In genomic region chr2:168186452-168186851, GRCh38 we compare ENCODE assay signal across 17 cellular contexts.
DNase-seq lines count a peak whose midpoint lies in the region; TF ChIP-seq lines count a peak whose summit lies in the region.
"Had no signal": no experiment of that assay in that cellular context is flagged by ENCODE, and none has a peak within 500 bp of the region (broad histone marks: within the 10 kb centered on the region; RNA-seq: fewer than 3 reads in every experiment).

No MANE protein-coding gene starts in this region.

- POLR2A ChIA-PET in PC-9 (lab: Charles Lee; ENCODE audit: unreplicated experiment): no interaction called here

- TF ChIP-seq CTCF in CD14-positive monocyte (IDR thresholded peaks at IDR 0.05) (no peak), PC-9 (conservative IDR thresholded peaks at IDR 0.05) (no peak), nephron progenitor cell (IDR thresholded peaks at IDR 0.05) (no peak)

- no TSS peak for BruUV-seq in PC-9 (replicated peaks; lab: Mats Ljungman, UMichigan)

- H3K27ac Mint-ChIP-seq in CD14-positive monocyte: peak overlapping the region; percentile 8 to 95 (median 87)
- H3K27ac Mint-ChIP-seq in nephron progenitor cell: peak overlapping the region; percentile 88
- H3K27ac Mint-ChIP-seq: HFFc6 had no signal

- no peak overlapping the region for H2AFZ ChIP-seq in PC-9

- H3K4me3 Mint-ChIP-seq in CD14-positive monocyte (no peak overlapping the region), nephron progenitor cell (no peak overlapping the region)
- H3K4me3 Mint-ChIP-seq: CD4-positive, CD25-positive, alpha-beta regulatory T cell; HFFc6 had no signal

- CTCF ChIA-PET in PC-9 (lab: Charles Lee): no interaction called here

- DNase-seq in DMS153 treated with DMSO at 0.1 percent for 48 hours (lab: John Stamatoyannopoulos, UW; ENCODE audit: unreplicated experiment): peak; percentile 29
- DNase-seq in DMS153 (lab: John Stamatoyannopoulos, UW): no peak
- no peak for DNase-seq in CD14-positive monocyte (ENCODE audit: low spot score)
- DNase-seq in PC-9: no peak
- DNase-seq in nephron progenitor cell: no peak
- DNase-seq in NCI-H1092 (lab: John Stamatoyannopoulos, UW): no peak
- DNase-seq in activated CD4-positive, alpha-beta T cell treated with anti-CD3 and anti-CD28 coated beads for 48 hours: no peak
- no peak for DNase-seq in NCI-H774 (lab: John Stamatoyannopoulos, UW)
- DNase-seq: AML-193; CD4-positive, CD25-positive, alpha-beta regulatory T cell; COR-L47; GF-D8; HFFc6; NCI-H187 treated with DMSO at 0.1 percent for 48 hours; NCI-H510A had no signal

- H3K27me3 Mint-ChIP-seq in CD14-positive monocyte (ENCODE audit: low read depth in 3 of 3): no peaks in the 10 kb centered on the region
- no peaks in the 10 kb centered on the region for H3K27me3 Mint-ChIP-seq in nephron progenitor cell (ENCODE audit: low read depth, poor library complexity)
- H3K27me3 Mint-ChIP-seq: CD4-positive, CD25-positive, alpha-beta regulatory T cell had no signal

- H3K9me3 ChIP-seq in PC-9 (ENCODE audit: insufficient read depth, low read depth): no peaks in the 10 kb centered on the region

- H3K4me1 ChIP-seq in PC-9 (replicated peaks; ENCODE audit: insufficient read depth): peaks cover 91% of the 10 kb centered on the region

- H3K4me3 ChIP-seq in PC-9: no peak overlapping the region

- peaks cover 92% of the 10 kb centered on the region for H3K79me2 ChIP-seq in PC-9 (ENCODE audit: low read depth)

- no peaks in the 10 kb centered on the region for H3K36me3 ChIP-seq in PC-9 (ENCODE audit: low read depth)

- no peaks in the 10 kb centered on the region for H3K27me3 ChIP-seq in PC-9 (ENCODE audit: insufficient read depth, low read depth)

- H4K20me1 ChIP-seq in PC-9 (ENCODE audit: insufficient read depth): no peaks in the 10 kb centered on the region

- H3F3A ChIP-seq in PC-9 (ENCODE audit: insufficient read depth, low read depth): peaks cover 57% of the 10 kb centered on the region

- H3K9me3 Mint-ChIP-seq in CD14-positive monocyte (no peaks in the 10 kb centered on the region), nephron progenitor cell (no peaks in the 10 kb centered on the region)
- H3K9me3 Mint-ChIP-seq: CD4-positive, CD25-positive, alpha-beta regulatory T cell; HFFc6 had no signal

- H3K4me1 Mint-ChIP-seq in CD14-positive monocyte: peaks cover 45% of the 10 kb centered on the region
- peaks cover 79% of the 10 kb centered on the region for H3K4me1 Mint-ChIP-seq in nephron progenitor cell

- H3K36me3 Mint-ChIP-seq in CD14-positive monocyte (peaks cover 11 to 13% of the 10 kb centered on the region in 2 donors), nephron progenitor cell (ENCODE audit: low read depth) (peaks cover 6% of the 10 kb centered on the region)

- intact Hi-C loops in CD14-positive monocyte (cut with micrococcal nuclease) (no loop called here), PC-9 (cut with micrococcal nuclease; ENCODE audit: unreplicated experiment) (no loop called here)

- no peaks in the 10 kb centered on the region for H3K9me2 ChIP-seq in PC-9 (ENCODE audit: insufficient read depth)

- H3K27ac ChIP-seq in PC-9: peak overlapping the region; percentile 95
- H3K27ac ChIP-seq: 22Rv1, RWPE1 had no signal

- peak overlapping the region; percentile 16; the same call in 1 of the 2 replicates for H3K4me2 ChIP-seq in PC-9
